In the genomic region with DNA sequence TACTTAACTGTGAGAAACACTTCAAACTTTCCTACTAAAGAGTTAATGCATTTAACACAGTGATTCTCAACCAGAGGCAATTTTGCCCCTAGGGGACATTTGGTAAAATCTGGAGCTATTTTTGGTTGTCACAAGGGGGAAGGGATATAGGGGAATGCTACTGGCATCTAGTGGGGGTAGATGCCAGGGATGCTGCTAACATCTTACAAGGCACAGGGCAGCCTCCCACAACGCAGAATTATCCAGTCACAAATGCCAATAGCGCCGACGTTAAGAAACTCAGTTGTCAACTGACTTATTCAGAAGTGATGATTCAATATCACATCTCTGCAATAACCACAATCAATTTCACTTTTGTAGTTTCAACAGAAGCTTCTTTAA, we compare ENCODE assay signal across 9 cellular contexts. TPM values are rescaled to one million over a fixed set of nuclear protein-coding genes. Genes with fewer than 3 reads are reported as not detected.
DNase-seq lines count a peak whose midpoint lies in the region; ATAC-seq, FAIRE-seq and TF ChIP-seq lines count a peak whose summit lies in the region.
"Had no signal": no experiment of that assay in that cellular context is flagged by ENCODE, and none has a peak within 500 bp of the region (broad histone marks: within the 10 kb centered on the region; RNA-seq: fewer than 3 reads in every experiment).

No MANE protein-coding gene starts in this region.

- peak overlapping the region; percentile 3 to 68; a peak in 2 of 4 replicates for H3K4me2 ChIP-seq in H1 (ENCODE audit: insufficient read depth in 1 of 2, low read depth in 2 of 2, low read length in 2 of 2)
- no peak overlapping the region for H3K4me2 ChIP-seq in parathyroid adenoma (ENCODE audit: low read length)

- TF ChIP-seq CTCF in H1 (IDR thresholded peaks at IDR 0.05; ENCODE audit: control extremely low read depth in 1 of 3, insufficient read depth in 1 of 3, low read depth in 1 of 3, low read length in 3 of 3), result peak; percentile 15 to 47 (median 23)
- no peak for TF ChIP-seq CTCF in parathyroid adenoma (IDR thresholded peaks at IDR 0.05)
- TF ChIP-seq CTCF in RWPE1 (conservative IDR thresholded peaks at IDR 0.05; ENCODE audit: low read depth), result no peak

- H2AFZ ChIP-seq in H1 (ENCODE audit: low read length), result no peak overlapping the region
- no peak overlapping the region for H2AFZ ChIP-seq in parathyroid adenoma

- H4K8ac ChIP-seq in H1 (ENCODE audit: extremely low read depth, insufficient read depth, low read length), result no peak overlapping the region

- H3K79me1 ChIP-seq in H1 (ENCODE audit: low read depth, low read length), result peaks cover 2% of the 10 kb centered on the region

- no peak overlapping the region for H2BK5ac ChIP-seq in H1 (ENCODE audit: low read depth, low read length)

- no peak overlapping the region for H4K91ac ChIP-seq in H1 (replicated peaks; ENCODE audit: insufficient read length, low read length)

- H3K27ac ChIP-seq in H1 (ENCODE audit: low read depth, low read length) (no peak overlapping the region), parathyroid adenoma (no peak overlapping the region), RWPE1 (no peak overlapping the region)

- peak overlapping the region in 1 of 4 experiments; percentile 64; a peak in 1 of 8 replicates for H3K4me3 ChIP-seq in H1 (ENCODE audit: extremely low read depth in 1 of 4, insufficient read depth in 2 of 4, low read depth in 3 of 4, low read length in 4 of 4)
- H3K4me3 ChIP-seq in parathyroid adenoma (ENCODE audit: low read depth, low read length), result peak overlapping the region; percentile 63
- H3K4me3 ChIP-seq: body of pancreas had no signal

- H2BK12ac ChIP-seq in H1 (ENCODE audit: low read depth, low read length), result no peak overlapping the region

- no peak overlapping the region for H2BK120ac ChIP-seq in H1 (replicated peaks; ENCODE audit: low read depth, low read length)

- H3K18ac ChIP-seq in H1 (ENCODE audit: extremely low read depth, low read length), result no peak overlapping the region

- H2BK15ac ChIP-seq in H1 (ENCODE audit: low read length), result no peak overlapping the region

- peaks cover 0 to 11% (median 7%) of the 10 kb centered on the region in 4 experiments; a peak in 4 of 7 replicates for H3K4me1 ChIP-seq in H1 (replicated peaks in 1 of 4; ENCODE audit: control insufficient read depth in 3 of 4, insufficient read depth in 4 of 4, low read length in 3 of 4)
- peaks cover 22% of the 10 kb centered on the region for H3K4me1 ChIP-seq in parathyroid adenoma

- peak; percentile 63 to 67 for TF ChIP-seq RAD21 in H1 (IDR thresholded peaks at IDR 0.05 in 1 of 2, conservative IDR thresholded peaks at IDR 0.05 in 1 of 2; ENCODE audit: low read depth in 2 of 2, low read length in 2 of 2)

- no peak overlapping the region for H3K23ac ChIP-seq in H1 (ENCODE audit: insufficient read length)

- no peaks in the 10 kb centered on the region for H3K9me3 ChIP-seq in H1 (ENCODE audit: insufficient read depth in 2 of 2, low read depth in 1 of 2, low read length in 1 of 2)
- H3K9me3 ChIP-seq in parathyroid adenoma (ENCODE audit: control insufficient read depth, low read length), result no peaks in the 10 kb centered on the region
- H3K9me3 ChIP-seq: body of pancreas had no signal

- H4K20me1 ChIP-seq in H1 (replicated peaks in 1 of 2; ENCODE audit: control insufficient read depth in 1 of 2, insufficient read depth in 2 of 2, low read length in 2 of 2), result peaks cover 0 to 2% of the 10 kb centered on the region in 2 experiments

- H3K36me3 ChIP-seq in H1 (ENCODE audit: control insufficient read depth in 2 of 4, insufficient read depth in 4 of 4, low read length in 3 of 4) (no peaks in the 10 kb centered on the region; a peak in 1 of 8 replicates), parathyroid adenoma (ENCODE audit: control insufficient read depth, insufficient read depth, low read length) (no peaks in the 10 kb centered on the region)

- H2AK5ac ChIP-seq in H1 (ENCODE audit: low read depth, low read length), result no peak overlapping the region

- DNase-seq in ELR (ENCODE audit: low read depth) (peak; percentile 67), H1 (ENCODE audit: low read depth in 1 of 2, low spot score in 2 of 2) (no peak), iPS-NIHi7 (ENCODE audit: extremely low spot score) (no peak), RWPE1 (ENCODE audit: low spot score) (no peak)
- DNase-seq in activated CD4-positive, alpha-beta T cell treated with anti-CD3 and anti-CD28 coated beads for 4 hours, result peak; percentile 39 to 62

- H3K79me2 ChIP-seq in H1 (ENCODE audit: control insufficient read depth in 1 of 2, insufficient read depth in 2 of 2, low read length in 2 of 2) (peaks cover 0 to 47% of the 10 kb centered on the region in 2 experiments; a peak in 2 of 4 replicates), parathyroid adenoma (peaks cover 33% of the 10 kb centered on the region)

- CTCF ChIA-PET in H1 (lab: Charles Lee; ENCODE audit: partially characterized antibody), result interaction anchor here (0.7 to 2.1 kb wide), 19 partner anchors 16 to 454 kb away, joined by 3 to 6 read pairs (median 3); no protein-coding TSS in a partner anchor
- CTCF ChIA-PET in RWPE1 (lab: Yijun Ruan, JAX), result interaction anchor here (0.6 to 1.2 kb wide), 2 partner anchors 61 to 99 kb away, joined by 3 to 5 read pairs; no protein-coding TSS in a partner anchor

- TF ChIP-seq EP300 in H1 (IDR thresholded peaks at IDR 0.05; ENCODE audit: borderline replicate concordance in 1 of 2, low read depth in 2 of 2, low read length in 2 of 2), result no peak

- no peak for TF ChIP-seq POLR2A in H1 (IDR thresholded peaks at IDR 0.05; ENCODE audit: control extremely low read depth in 1 of 2, low read depth in 2 of 2, low read length in 2 of 2)

- ATAC-seq in HG03378 (IDR thresholded peaks at IDR 0.05; ENCODE audit: unreplicated experiment) (peak; percentile 41), GM21528 (IDR thresholded peaks at IDR 0.05; ENCODE audit: low FRiP score, unreplicated experiment) (no peak)
- ATAC-seq: body of pancreas had no signal

- no peak overlapping the region for H2BK20ac ChIP-seq in H1 (ENCODE audit: low read length)

- no peak overlapping the region for H3K4ac ChIP-seq in H1 (replicated peaks; ENCODE audit: insufficient read length, low read depth, low read length)

- H3K14ac ChIP-seq in H1 (ENCODE audit: insufficient read length), result no peak overlapping the region

- H3K56ac ChIP-seq in H1 (replicated peaks; ENCODE audit: insufficient read length, low read depth, low read length), result no peak overlapping the region

- H4K5ac ChIP-seq in H1 (ENCODE audit: insufficient read length, low read depth, low read length), result no peak overlapping the region

- 48% methylated on average over 4 of the region's 4 CpGs; no CpG with 5 or more reads in 1 of the 2 experiments for WGBS in H1 (ENCODE audit: extremely low coverage in 1 of 2, insufficient coverage in 1 of 2, insufficient read length in 1 of 2, insufficient replicate concordance in 2 of 2, low coverage in 1 of 2, low lambda C conversion rate in 2 of 2, missing lambda C conversion rate in 1 of 2), 2 experiments

- no peak for FAIRE-seq in H1 (lab: Jason Lieb, UNC)

- POLR2A ChIA-PET in H1 (lab: Charles Lee; ENCODE audit: partially characterized antibody) (interaction anchor here (0.9 to 2.3 kb wide), 4 partner anchors 8 to 22 kb away, joined by 3 to 6 read pairs (median 4); no protein-coding TSS in a partner anchor), RWPE1 (lab: Yijun Ruan, JAX; ENCODE audit: low non-redundant PET) (interaction anchor here (0.5 kb wide), 1 partner anchor 98 kb away, joined by 6 read pairs; no protein-coding TSS in a partner anchor)

- no peaks in the 10 kb centered on the region for H3K27me3 ChIP-seq in H1 (replicated peaks in 1 of 4; ENCODE audit: control insufficient read depth in 3 of 4, extremely low read depth in 1 of 4, insufficient read depth in 3 of 4, low read length in 3 of 4)
- no peaks in the 10 kb centered on the region for H3K27me3 ChIP-seq in parathyroid adenoma (ENCODE audit: control insufficient read depth, insufficient read depth, low read length)
- H3K27me3 ChIP-seq: body of pancreas had no signal

- no peak overlapping the region for H3K9ac ChIP-seq in H1 (replicated peaks in 1 of 4; ENCODE audit: extremely low read depth in 1 of 4, low read depth in 3 of 4, low read length in 3 of 4)
- no peak overlapping the region for H3K9ac ChIP-seq in parathyroid adenoma

- H3K23me2 ChIP-seq in H1 (ENCODE audit: low read depth, low read length), result peaks cover 3% of the 10 kb centered on the region; the same call in 1 of the 2 replicates

TF ChIP-seq in H1, 55 proteins besides CTCF, POLR2A, EP300 and RAD21:
- 0 out of 2 replicates have a peak, but pooled peaks have one; percentile 11 for TF ChIP-seq SP1 (IDR thresholded peaks at IDR 0.05; ENCODE audit: low read depth, low read length)
- no peak for TF ChIP-seq KDM1A (IDR thresholded peaks at IDR 0.05; ENCODE audit: borderline replicate concordance, low read length)
- TF ChIP-seq SIRT6 (IDR thresholded peaks at IDR 0.05; ENCODE audit: low read length), result no peak
- TF ChIP-seq RXRA (IDR thresholded peaks at IDR 0.05; ENCODE audit: insufficient read depth, low read depth, low read length), result no peak
- TF ChIP-seq KDM4A (IDR thresholded peaks at IDR 0.05; ENCODE audit: low read depth, low read length, severe bottlenecking), result no peak
- no peak for TF ChIP-seq BACH1 (IDR thresholded peaks at IDR 0.05; ENCODE audit: low read length)
- no peak for TF ChIP-seq POLR2AphosphoS5 (IDR thresholded peaks at IDR 0.05; ENCODE audit: low read depth, low read length)
- 0 out of 2 replicates have a peak, but pooled peaks have one; percentile 16 for TF ChIP-seq TEAD4 (IDR thresholded peaks at IDR 0.05; ENCODE audit: low read depth, low read length)
- no peak for TF ChIP-seq SAP30 (IDR thresholded peaks at IDR 0.05; ENCODE audit: insufficient read depth, insufficient replicate concordance, low read length)
- no peak for TF ChIP-seq HDAC6 (IDR thresholded peaks at IDR 0.05; ENCODE audit: low read depth, low read length)
- TF ChIP-seq TCF12 (IDR thresholded peaks at IDR 0.05; ENCODE audit: low read depth, low read length), result no peak
- TF ChIP-seq, protein P1, sequence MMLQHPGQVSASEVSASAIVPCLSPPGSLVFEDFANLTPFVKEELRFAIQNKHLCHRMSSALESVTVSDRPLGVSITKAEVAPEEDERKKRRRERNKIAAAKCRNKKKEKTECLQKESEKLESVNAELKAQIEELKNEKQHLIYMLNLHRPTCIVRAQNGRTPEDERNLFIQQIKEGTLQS (IDR thresholded peaks at IDR 0.05; ENCODE audit: insufficient read depth, low read depth, low read length), result no peak

RNA-seq across cellular contexts. Expression of a gene that starts 2.0 kb away (rescaled TPM):
- total RNA-seq in H1 (2021; fragmentation: NEBNext Ultra II Directional; extraction: Animal tissue kit (Norgen Biotek cat#: 25700)), result 16.5 and 18.8 TPM in 2 replicates
- polyA plus RNA-seq in H1 (2011; rRNA removed), result 0.50 and 1.0 TPM in 2 replicates
- 1.6 TPM for polyA plus RNA-seq in H1 (2011; cell fraction: cytosol; rRNA removed)
- 1.4 TPM for polyA plus RNA-seq in H1 (2011; cell fraction: nucleus; rRNA removed)
- polyA plus RNA-seq in H1 (2012, experiment 1 of 2), result 3.4 to 8.7 TPM (median 4.2 TPM) in 4 replicates
- 0.20 TPM for polyA plus RNA-seq in H1 (2012, experiment 2 of 2)
- 11.8 TPM for polyA plus RNA-seq in H1 (2013, experiment 1 of 2)
- 12.6 TPM for polyA plus RNA-seq in H1 (2013, experiment 2 of 2)
- 1.5 and 5.1 TPM in 2 replicates for polyA minus RNA-seq in H1 (2011; rRNA and poly(A)+ RNA removed)
- 6.6 TPM for polyA minus RNA-seq in H1 (2011; cell fraction: cytosol; rRNA and poly(A)+ RNA removed)
- 13.9 TPM for polyA minus RNA-seq in H1 (2011; cell fraction: nucleus; rRNA and poly(A)+ RNA removed)

Comparison
In these comparisons a context has a peak if more than half of its experiments do, and no peak if none do; other contexts are left out.
1. DNase-seq: peak in ELR (single experiment) and activated CD4-positive, alpha-beta T cell treated with anti-CD3 and anti-CD28 coated beads for 4 hours (2 of 2); none in H1 (0 of 2), iPS-NIHi7 (single experiment) and RWPE1 (single experiment).
2. CTCF ChIP-seq: peak in H1 (3 of 3); none in parathyroid adenoma (single experiment) and RWPE1 (single experiment).